ENCODE assay signal across 8 cellular contexts in the genomic region with DNA sequence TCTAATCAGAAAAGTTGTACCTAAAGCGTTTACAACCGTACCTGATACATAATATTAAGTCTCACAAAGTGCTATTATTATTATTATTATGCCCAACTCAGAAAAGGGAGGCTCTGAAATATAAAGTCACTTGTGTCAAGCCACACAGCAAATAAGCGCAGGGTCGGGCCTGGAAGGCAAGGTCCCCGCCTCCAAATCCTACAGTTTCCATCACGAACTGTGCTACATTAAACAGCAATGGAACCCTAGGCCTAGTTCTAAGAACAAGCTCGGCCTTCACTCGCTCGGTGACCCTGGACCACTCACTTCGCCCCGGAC. TPM values are rescaled to one million over a fixed set of nuclear protein-coding genes. Genes with fewer than 3 reads are reported as not detected.
A peak's percentile ranks its signal among the peaks of the same experiment; 100 is the strongest.
DNase-seq lines count a peak whose midpoint lies in the region; TF ChIP-seq lines count a peak whose summit lies in the region.

No MANE protein-coding gene starts in this region.

- H3K27me3 ChIP-seq in GM23248 (replicated peaks; ENCODE audit: insufficient read depth) = no peaks in the 10 kb centered on the region
- no peaks in the 10 kb centered on the region for H3K27me3 ChIP-seq in SJCRH30
- H3K27me3 ChIP-seq in esophagus squamous epithelium = no peaks in the 10 kb centered on the region
- H3K27me3 ChIP-seq in rectal smooth muscle tissue (ENCODE audit: control insufficient read depth, insufficient read depth, low read length) = no peaks in the 10 kb centered on the region

- H3K4me1 ChIP-seq in GM23248 (ENCODE audit: insufficient read depth) (peaks cover 11% of the 10 kb centered on the region; the same call in 1 of the 2 replicates), SJCRH30 (no peaks in the 10 kb centered on the region), esophagus squamous epithelium (peaks cover 4 to 17% (median 11%) of the 10 kb centered on the region in 3 donors), rectal smooth muscle tissue (ENCODE audit: control insufficient read depth, insufficient read depth, low read length) (peaks cover 7% of the 10 kb centered on the region)

- TF ChIP-seq CTCF in esophagus squamous epithelium (IDR thresholded peaks at IDR 0.05) = no peak

- peak overlapping the region; percentile 79 for H3K4me2 ChIP-seq in GM23248 (ENCODE audit: unreplicated experiment)

- H3K4me3 ChIP-seq in GM23248 (peak overlapping the region; percentile 84), SJCRH30 (peak overlapping the region; percentile 78), esophagus squamous epithelium (peak overlapping the region; percentile 72 to 90 (median 84)), rectal smooth muscle tissue (ENCODE audit: low read length) (peak overlapping the region; percentile 96)

- no peaks in the 10 kb centered on the region for H4K20me1 ChIP-seq in GM23248 (ENCODE audit: insufficient read depth)

- peak overlapping the region; percentile 30 for H3K27ac ChIP-seq in GM23248
- peak overlapping the region; percentile 71 for H3K27ac ChIP-seq in SJCRH30
- H3K27ac ChIP-seq in esophagus squamous epithelium = peak overlapping the region; percentile 80 to 87 (median 83)
- H3K27ac ChIP-seq in rectal smooth muscle tissue (ENCODE audit: low read depth, low read length) = peak overlapping the region; percentile 65

- 4 to 6% methylated on average over 11 of the region's 11 CpGs for WGBS in GM23248 (ENCODE audit: low coverage in 1 of 2, low lambda C conversion rate in 2 of 2, missing lambda C conversion rate in 2 of 2), 2 experiments
- 1 to 4% methylated on average over 8 to 11 of the region's 11 CpGs for whole genome bisulfite sequencing in esophagus squamous epithelium, 2 donors

- H3K9ac ChIP-seq in GM23248 (peak overlapping the region; percentile 87), rectal smooth muscle tissue (ENCODE audit: low read length) (peak overlapping the region; percentile 75)

- intact Hi-C loops in esophagus squamous epithelium (cut with DNase I) = no loop called here

- H3K79me2 ChIP-seq in GM23248 (ENCODE audit: insufficient read depth) = peaks cover 28% of the 10 kb centered on the region

- peak overlapping the region; percentile 87 for H2AFZ ChIP-seq in GM23248

- H3F3A ChIP-seq in GM23248 (ENCODE audit: insufficient read depth) = no peaks in the 10 kb centered on the region

- TF ChIP-seq POLR2A in esophagus squamous epithelium (IDR thresholded peaks at IDR 0.05) = no peak

- in situ Hi-C loops in GM23248 (cut with MboI) = no loop called here

- DNase-seq in GM23248 (peak; percentile 59), SJCRH30 (no peak), esophagus squamous epithelium (lab: John Stamatoyannopoulos, UW) (no peak), mesenteric fat pad (ENCODE audit: low spot score) (no peak), GDM1 (lab: John Stamatoyannopoulos, UW) (no peak), OCI-M1 (lab: John Stamatoyannopoulos, UW) (no peak), activated gamma-delta T cell treated with Interleukin-2 at 50 U/mL for 16 hours (no peak)

- H3K36me3 ChIP-seq in GM23248 (ENCODE audit: low read depth) (no peaks in the 10 kb centered on the region), SJCRH30 (no peaks in the 10 kb centered on the region), esophagus squamous epithelium (peaks cover 0 to 3% (median 0%) of the 10 kb centered on the region in 3 donors), rectal smooth muscle tissue (ENCODE audit: control insufficient read depth, insufficient read depth, low read length) (no peaks in the 10 kb centered on the region)

- H3K9me3 ChIP-seq in GM23248 (ENCODE audit: low read depth) = no peaks in the 10 kb centered on the region
- H3K9me3 ChIP-seq in SJCRH30 (replicated peaks) = no peaks in the 10 kb centered on the region
- H3K9me3 ChIP-seq in esophagus squamous epithelium = no peaks in the 10 kb centered on the region

- H3K9me2 ChIP-seq in GM23248 (ENCODE audit: insufficient read depth) = no peaks in the 10 kb centered on the region

RNA-seq across cellular contexts. Expression of a gene that starts 0.6 kb away (rescaled TPM):
- 3.0 and 5.0 TPM in 2 replicates for total RNA-seq in GM23248 (2014; rRNA removed; shearing (Covaris generic))
- polyA plus RNA-seq in GM23248 (2016; fragmentation: Nextera tagmentation; extraction: Ambion mirVana) = 4.1 and 5.2 TPM in 2 replicates
- total RNA-seq in SJCRH30 (2014; rRNA removed; shearing (Covaris generic)) = 9.8 and 11.8 TPM in 2 replicates
- 1 to 10 TPM; 2.3 to 5.7 (median 3.1) TPM for total RNA-seq in esophagus squamous epithelium
- 1.9 TPM for total RNA-seq in mesenteric fat pad

RNA-seq across cellular contexts. Expression of a gene that starts 37.4 kb away (rescaled TPM):
- not detected in 2 replicates for total RNA-seq in GM23248 (2014; rRNA removed; shearing (Covaris generic))
- not detected in 2 replicates for polyA plus RNA-seq in GM23248 (2016; fragmentation: Nextera tagmentation; extraction: Ambion mirVana)
- not detected in 2 replicates for total RNA-seq in SJCRH30 (2014; rRNA removed; shearing (Covaris generic))
- total RNA-seq in esophagus squamous epithelium (100 to 1,000 TPM in 3 of 4 donors, 10 to 100 TPM in 1; 73.4 to 323 (median 141) TPM), mesenteric fat pad (not detected)

RNA-seq across cellular contexts. Expression of a gene that starts 48.1 kb away (rescaled TPM):
- total RNA-seq in GM23248 (2014; rRNA removed; shearing (Covaris generic)) = 20.4 and 27.1 TPM in 2 replicates
- polyA plus RNA-seq in GM23248 (2016; fragmentation: Nextera tagmentation; extraction: Ambion mirVana) = 24.2 and 25.1 TPM in 2 replicates
- total RNA-seq in SJCRH30 (2014; rRNA removed; shearing (Covaris generic)) = 37.0 and 38.9 TPM in 2 replicates
- total RNA-seq in esophagus squamous epithelium (10 to 100 TPM; 18.0 to 25.2 (median 21.9) TPM), mesenteric fat pad (18.1 TPM)

Comparison
In these comparisons a context has a peak if more than half of its experiments do, and no peak if none do; other contexts are left out.
1. H3K27ac ChIP-seq: peak in every context shown above with its lines; median percentile 83 in esophagus squamous epithelium; 71 in SJCRH30; 65 in rectal smooth muscle tissue; 30 in GM23248.
2. RNA of a gene that starts 37.4 kb away (total RNA-seq): 73.4 to 323 TPM in esophagus squamous epithelium; not detected in GM23248, not detected in SJCRH30 and not detected in mesenteric fat pad (single experiment); every median in the first group is over 10 times any median in the second.
3. Peak in every context shown above with its lines, with median percentiles within 50 percentile points of each other: H3K4me3 ChIP-seq.